In genomic region chr11:123576082-123576481, GRCh38 we compare ENCODE assay signal across 18 cellular contexts.
"Had no signal": no experiment of that assay in that cellular context is flagged by ENCODE, and none has a peak within 500 bp of the region (broad histone marks: within the 10 kb centered on the region; RNA-seq: fewer than 3 reads in every experiment).

No MANE protein-coding gene starts in this region.

- H3K4me3 ChIP-seq: adrenal gland, heart right ventricle, lung, pancreas, sigmoid colon had no signal

- H3K36me3 Mint-ChIP-seq: activated CD8-positive, alpha-beta memory T cell treated with anti-CD3 and anti-CD28 coated beads, Interleukin-2, amount 10 ng/mL, durations not matched to agents 7 days and 5 days; activated naive CD4-positive, alpha-beta T cell treated with anti-CD3 and anti-CD28 coated beads, Interleukin-2, amount 50 U/mL, for 24 hours had no signal

- H3K4me3 Mint-ChIP-seq: activated CD8-positive, alpha-beta memory T cell treated with anti-CD3 and anti-CD28 coated beads, Interleukin-2, amount 10 ng/mL, durations not matched to agents 7 days and 5 days had no signal

- H3K27ac Mint-ChIP-seq: activated CD8-positive, alpha-beta memory T cell treated with anti-CD3 and anti-CD28 coated beads, Interleukin-2, amount 10 ng/mL, durations not matched to agents 7 days and 5 days; activated naive CD4-positive, alpha-beta T cell treated with anti-CD3 and anti-CD28 coated beads, Interleukin-2, amount 50 U/mL, for 24 hours had no signal

- H3K27me3 ChIP-seq: adrenal gland, heart right ventricle had no signal

- H3K9me3 Mint-ChIP-seq: activated naive CD4-positive, alpha-beta T cell treated with anti-CD3 and anti-CD28 coated beads, Interleukin-2, amount 50 U/mL, for 24 hours had no signal

- H3K27me3 Mint-ChIP-seq: activated CD8-positive, alpha-beta memory T cell treated with anti-CD3 and anti-CD28 coated beads, Interleukin-2, amount 10 ng/mL, durations not matched to agents 7 days and 5 days had no signal

- ATAC-seq: activated CD8-positive, alpha-beta memory T cell treated with anti-CD3 and anti-CD28 coated beads, Interleukin-2, amount 10 ng/mL, durations not matched to agents 7 days and 5 days; heart right ventricle; left cardiac atrium; pancreas had no signal

- H3K9me3 ChIP-seq: adrenal gland, heart right ventricle, pancreas, sigmoid colon, spleen had no signal

- DNase-seq: activated CD4-positive, alpha-beta T cell treated with anti-CD3 and anti-CD28 coated beads, Interleukin-2, amount 50 U/mL, for 48 hours; activated CD4-positive, CD25-positive, alpha-beta regulatory T cell treated with anti-CD3 and anti-CD28 coated beads, Interleukin-2, amount 50 U/mL, for 72 hours; activated CD8-positive, alpha-beta memory T cell treated with anti-CD3 and anti-CD28 coated beads, Interleukin-2, amount 10 ng/mL, durations not matched to agents 7 days and 5 days; activated effector memory CD4-positive, alpha-beta T cell treated with anti-CD3 and anti-CD28 coated beads, Interleukin-2, amount 50 U/mL, for 16 hours; activated T-cell treated with anti-CD3 and anti-CD28 coated beads, Interleukin-2, amount 50 U/mL, for 1 hour; cortex of kidney; effector CD8-positive, alpha-beta T cell; foreskin melanocyte; heart right ventricle; left cardiac atrium; midbrain; pancreas; sigmoid colon; spleen; T1000 had no signal

- H3K36me3 ChIP-seq: adrenal gland, heart right ventricle, pancreas, sigmoid colon had no signal

- H3K27ac ChIP-seq: heart right ventricle, pancreas, sigmoid colon, spleen had no signal
